ENCODE assay signal across 20 cellular contexts in genomic region chr7:20474244-20474643, GRCh38.
"Had no signal": no experiment of that assay in that cellular context is flagged by ENCODE, and none has a peak within 500 bp of the region (broad histone marks: within the 10 kb centered on the region; RNA-seq: fewer than 3 reads in every experiment).

No MANE protein-coding gene starts in this region.

- H3K36me3 ChIP-seq: left lung, prostate gland, right atrium auricular region had no signal

- H3K4me3 Mint-ChIP-seq: activated B cell treated with CpG ODN at 0.5 μM for 24 hours; activated CD4-positive, alpha-beta memory T cell treated with anti-CD3 and anti-CD28 coated beads, Interleukin-2, amount 10 ng/mL, durations not matched to agents 7 days and 5 days; activated CD8-positive, alpha-beta memory T cell treated with anti-CD3 and anti-CD28 coated beads, Interleukin-2, amount 10 ng/mL, durations not matched to agents 7 days and 5 days; activated naive CD8-positive, alpha-beta T cell treated with anti-CD3 and anti-CD28 coated beads, Interleukin-2, amount 10 ng/mL, durations not matched to agents 7 days and 5 days; brain; naive B cell had no signal

- H3K4me1 Mint-ChIP-seq: activated B cell treated with CpG ODN at 0.5 μM for 24 hours; activated CD4-positive, alpha-beta memory T cell treated with anti-CD3 and anti-CD28 coated beads, Interleukin-2, amount 10 ng/mL, durations not matched to agents 7 days and 5 days; activated CD8-positive, alpha-beta memory T cell treated with anti-CD3 and anti-CD28 coated beads, Interleukin-2, amount 10 ng/mL, durations not matched to agents 7 days and 5 days; activated naive CD8-positive, alpha-beta T cell treated with anti-CD3 and anti-CD28 coated beads, Interleukin-2, amount 10 ng/mL, durations not matched to agents 7 days and 5 days; brain; naive B cell had no signal

- DNase-seq: activated B cell treated with CpG ODN at 0.5 μM for 24 hours; activated CD4-positive, alpha-beta memory T cell treated with anti-CD3 and anti-CD28 coated beads, Interleukin-2, amount 10 ng/mL, durations not matched to agents 7 days and 5 days; activated CD4-positive, alpha-beta T cell treated with anti-CD3 and anti-CD28 coated beads for 48 hours; activated CD8-positive, alpha-beta memory T cell treated with anti-CD3 and anti-CD28 coated beads, Interleukin-2, amount 10 ng/mL, durations not matched to agents 7 days and 5 days; activated naive CD8-positive, alpha-beta T cell treated with anti-CD3 and anti-CD28 coated beads, Interleukin-2, amount 10 ng/mL, durations not matched to agents 7 days and 5 days; central memory CD4-positive, alpha-beta T cell; dorsolateral prefrontal cortex; hypothalamus; kidney; left lung; naive B cell; stimulated activated CD4-positive, alpha-beta T cell treated with anti-CD3 and anti-CD28 coated beads, Interleukin-12 subunit alpha, Interleukin-12 subunit beta, amount 100 ng/mL, for 4 hours; stimulated activated CD4-positive, alpha-beta T cell treated with anti-CD3 and anti-CD28 coated beads, Interleukin-1b, Interleukin-23, amount 100 ng/mL, for 48 hours; stimulated activated CD8-positive, alpha-beta memory T cell treated with anti-CD3 and anti-CD28 coated beads, Interleukin-4, amount 100 ng/mL, for 48 hours; stimulated activated naive CD4-positive, alpha-beta T cell; T-helper 2 cell had no signal

- H3K27me3 ChIP-seq: dorsolateral prefrontal cortex, left lung, right atrium auricular region had no signal

- H3K27ac Mint-ChIP-seq: activated B cell treated with CpG ODN at 0.5 μM for 24 hours; activated CD4-positive, alpha-beta memory T cell treated with anti-CD3 and anti-CD28 coated beads, Interleukin-2, amount 10 ng/mL, durations not matched to agents 7 days and 5 days; activated CD8-positive, alpha-beta memory T cell treated with anti-CD3 and anti-CD28 coated beads, Interleukin-2, amount 10 ng/mL, durations not matched to agents 7 days and 5 days; activated naive CD8-positive, alpha-beta T cell treated with anti-CD3 and anti-CD28 coated beads, Interleukin-2, amount 10 ng/mL, durations not matched to agents 7 days and 5 days; brain; naive B cell had no signal

- ATAC-seq: activated CD8-positive, alpha-beta memory T cell treated with anti-CD3 and anti-CD28 coated beads, Interleukin-2, amount 10 ng/mL, durations not matched to agents 7 days and 5 days; left lung had no signal

- H3K27me3 Mint-ChIP-seq: activated CD4-positive, alpha-beta memory T cell treated with anti-CD3 and anti-CD28 coated beads, Interleukin-2, amount 10 ng/mL, durations not matched to agents 7 days and 5 days; activated CD8-positive, alpha-beta memory T cell treated with anti-CD3 and anti-CD28 coated beads, Interleukin-2, amount 10 ng/mL, durations not matched to agents 7 days and 5 days; activated naive CD8-positive, alpha-beta T cell treated with anti-CD3 and anti-CD28 coated beads, Interleukin-2, amount 10 ng/mL, durations not matched to agents 7 days and 5 days had no signal

- H3K4me1 ChIP-seq: prostate gland had no signal

- H3K9me3 ChIP-seq: left lung, prostate gland, right atrium auricular region had no signal

- H3K9me3 Mint-ChIP-seq: activated B cell treated with CpG ODN at 0.5 μM for 24 hours; activated CD4-positive, alpha-beta memory T cell treated with anti-CD3 and anti-CD28 coated beads, Interleukin-2, amount 10 ng/mL, durations not matched to agents 7 days and 5 days; activated naive CD8-positive, alpha-beta T cell treated with anti-CD3 and anti-CD28 coated beads, Interleukin-2, amount 10 ng/mL, durations not matched to agents 7 days and 5 days; naive B cell had no signal

- H3K36me3 Mint-ChIP-seq: activated CD8-positive, alpha-beta memory T cell treated with anti-CD3 and anti-CD28 coated beads, Interleukin-2, amount 10 ng/mL, durations not matched to agents 7 days and 5 days; activated naive CD8-positive, alpha-beta T cell treated with anti-CD3 and anti-CD28 coated beads, Interleukin-2, amount 10 ng/mL, durations not matched to agents 7 days and 5 days; brain; naive B cell had no signal

- H3K27ac ChIP-seq: dorsolateral prefrontal cortex, epithelial cell of prostate, left lung, prostate gland, right atrium auricular region had no signal

- H3K4me3 ChIP-seq: dorsolateral prefrontal cortex, left lung, prostate gland, right atrium auricular region had no signal
